ENCODE assay signal across 19 cellular contexts in genomic region chr21:38443110-38443509, GRCh38. TPM values are rescaled to one million over a fixed set of nuclear protein-coding genes. Genes with fewer than 3 reads are reported as not detected.
"Had no signal": no experiment of that assay in that cellular context is flagged by ENCODE, and none has a peak within 500 bp of the region (broad histone marks: within the 10 kb centered on the region; RNA-seq: fewer than 3 reads in every experiment).

No MANE protein-coding gene starts in this region.

- FAIRE-seq: kidney had no signal

- H3K27ac ChIP-seq: brain microvascular endothelial cell, left lung had no signal

- H3K27me3 ChIP-seq: brain microvascular endothelial cell, left lung had no signal

- H3K9me3 ChIP-seq: left lung had no signal

- ATAC-seq: activated CD8-positive, alpha-beta T cell treated with anti-CD3 and anti-CD28 coated beads, Interleukin-2, amount 10 ng/mL, durations not matched to agents 7 days and 5 days; left lung; natural killer cell treated with Interleukin-12 subunit alpha and Interleukin-12 subunit beta and Interleukin-15 and Interleukin-18, amount 100 ng/mL, for 72 hours; stimulated activated naive CD8-positive, alpha-beta T cell treated with anti-CD3 and anti-CD28 coated beads, Interleukin-15, Interleukin-2, amounts not matched to agents 100 U/mL and 50 U/mL, for 24 hours had no signal

- H3K4me3 ChIP-seq: left lung had no signal

- DNase-seq: activated CD4-positive, alpha-beta T cell treated with anti-CD3 and anti-CD28 coated beads, Interleukin-2, amount 10 ng/mL, durations not matched to agents 24 days and 14 days; activated CD8-positive, alpha-beta T cell treated with anti-CD3 and anti-CD28 coated beads, Interleukin-2, amount 10 ng/mL, durations not matched to agents 7 days and 5 days; activated naive CD4-positive, alpha-beta T cell treated with Interleukin-2 at 50 U/mL for 16 hours; activated T-cell treated with anti-CD3 and anti-CD28 coated beads, Interleukin-2, amount 50 U/mL, for 24 hours; brain microvascular endothelial cell; cortex of kidney; effector memory CD4-positive, alpha-beta T cell; hypothalamus; kidney; left lung; nucleus accumbens; posterior cingulate gyrus; retina; stimulated activated naive CD8-positive, alpha-beta T cell treated with anti-CD3 and anti-CD28 coated beads, Interleukin-15, Interleukin-2, amounts not matched to agents 100 U/mL and 50 U/mL, for 24 hours; T-helper 1 cell; T-helper 9 cell; trophoblast cell had no signal

- H3K36me3 ChIP-seq: brain microvascular endothelial cell, left lung had no signal

RNA-seq across cellular contexts. Expression of gene ERG, which starts 55.2 kb away (rescaled TPM):
- total RNA-seq: activated CD8-positive, alpha-beta T cell treated with anti-CD3 and anti-CD28 coated beads, Interleukin-2, amount 10 ng/mL, durations not matched to agents 7 days and 5 days; fibroblast of villous mesenchyme; natural killer cell treated with Interleukin-12 subunit alpha and Interleukin-12 subunit beta and Interleukin-15 and Interleukin-18, amount 100 ng/mL, for 72 hours had no signal
